Comparison of ENCODE assay signal across 1 cellular context in genomic region chr20:44776977-44777376, GRCh38.
A peak's percentile ranks its signal among the peaks of the same experiment; 100 is the strongest.
TF ChIP-seq lines count a peak whose summit lies in the region.

No MANE protein-coding gene starts in this region.

TF ChIP-seq in HepG2, 621 proteins besides CTCF, POLR2A, EP300 and RAD21 (continued from another document and continues in another):
- TF ChIP-seq ZBTB14 (CRISPR knock-in tag; IDR thresholded peaks at IDR 0.05) (no peak), ZNF777 (CRISPR knock-in tag; IDR thresholded peaks at IDR 0.05) (0 out of 2 replicates have a peak, but pooled peaks have one; percentile 47), SNAPC2 (CRISPR knock-in tag; IDR thresholded peaks at IDR 0.05) (0 out of 2 replicates have a peak, but pooled peaks have one; percentile 51), GPN1 (CRISPR knock-in tag; IDR thresholded peaks at IDR 0.05; ENCODE audit: borderline replicate concordance) (no peak), ZNF644 (CRISPR knock-in tag; IDR thresholded peaks at IDR 0.05; ENCODE audit: low read depth) (0 out of 2 replicates have a peak, but pooled peaks have one; percentile 32), NR2F1 (CRISPR knock-in tag; IDR thresholded peaks at IDR 0.05) (no peak), ZBTB1 (CRISPR knock-in tag; IDR thresholded peaks at IDR 0.05; ENCODE audit: borderline replicate concordance) (no peak; the same call in 1 of the 2 replicates), ATM (IDR thresholded peaks at IDR 0.05; ENCODE audit: borderline replicate concordance) (no peak), AKAP8 (CRISPR knock-in tag; IDR thresholded peaks at IDR 0.05) (no peak), ZNF792 (CRISPR knock-in tag; IDR thresholded peaks at IDR 0.05) (no peak; the same call in 1 of the 2 replicates), ZNF17 (CRISPR knock-in tag; IDR thresholded peaks at IDR 0.05) (no peak), ARNTL (CRISPR knock-in tag; IDR thresholded peaks at IDR 0.05) (0 out of 2 replicates have a peak, but pooled peaks have one; percentile 51), ZNF746 (CRISPR knock-in tag; IDR thresholded peaks at IDR 0.05) (no peak), BORCS8-MEF2B (CRISPR knock-in tag; IDR thresholded peaks at IDR 0.05) (peak; percentile 61; the same call in 1 of the 2 replicates), ZSCAN20 (CRISPR knock-in tag; IDR thresholded peaks at IDR 0.05; ENCODE audit: borderline replicate concordance) (no peak), ZNF530 (CRISPR knock-in tag; IDR thresholded peaks at IDR 0.05; ENCODE audit: low read depth) (no peak), CAMTA2 (CRISPR knock-in tag; IDR thresholded peaks at IDR 0.05; ENCODE audit: borderline replicate concordance) (no peak), ZNF260 (CRISPR knock-in tag; IDR thresholded peaks at IDR 0.05; ENCODE audit: borderline replicate concordance, low read depth) (no peak), NCOA5 (CRISPR knock-in tag; IDR thresholded peaks at IDR 0.05) (no peak), ZNF331 (CRISPR knock-in tag; IDR thresholded peaks at IDR 0.05) (peak; percentile 69; the same call in 1 of the 2 replicates), ZFP90 (CRISPR knock-in tag; IDR thresholded peaks at IDR 0.05; ENCODE audit: borderline replicate concordance) (no peak), RBM22 (optimal IDR thresholded peaks at IDR 0.05; ENCODE audit: low read length) (no peak), SUZ12 (IDR thresholded peaks at IDR 0.05; ENCODE audit: low read depth, low read length) (no peak), ZBTB44 (CRISPR knock-in tag; IDR thresholded peaks at IDR 0.05) (peak; percentile 93; the same call in 1 of the 2 replicates), SNAPC4 (CRISPR knock-in tag; IDR thresholded peaks at IDR 0.05) (no peak), ZSCAN21 (CRISPR knock-in tag; IDR thresholded peaks at IDR 0.05; ENCODE audit: borderline replicate concordance) (no peak), ZNF383 (CRISPR knock-in tag; IDR thresholded peaks at IDR 0.05; ENCODE audit: borderline replicate concordance) (no peak), MYPOP (CRISPR knock-in tag; IDR thresholded peaks at IDR 0.05) (no peak), ZFP36L2 (CRISPR knock-in tag; IDR thresholded peaks at IDR 0.05) (no peak), GATAD2A (CRISPR knock-in tag; IDR thresholded peaks at IDR 0.05) (no peak), ZNF138 (CRISPR knock-in tag; IDR thresholded peaks at IDR 0.05; ENCODE audit: low read depth) (peak; percentile 35; the same call in 1 of the 2 replicates), BCL6 (CRISPR knock-in tag; IDR thresholded peaks at IDR 0.05) (0 out of 2 replicates have a peak, but pooled peaks have one; percentile 27)
- TF ChIP-seq, protein P1, sequence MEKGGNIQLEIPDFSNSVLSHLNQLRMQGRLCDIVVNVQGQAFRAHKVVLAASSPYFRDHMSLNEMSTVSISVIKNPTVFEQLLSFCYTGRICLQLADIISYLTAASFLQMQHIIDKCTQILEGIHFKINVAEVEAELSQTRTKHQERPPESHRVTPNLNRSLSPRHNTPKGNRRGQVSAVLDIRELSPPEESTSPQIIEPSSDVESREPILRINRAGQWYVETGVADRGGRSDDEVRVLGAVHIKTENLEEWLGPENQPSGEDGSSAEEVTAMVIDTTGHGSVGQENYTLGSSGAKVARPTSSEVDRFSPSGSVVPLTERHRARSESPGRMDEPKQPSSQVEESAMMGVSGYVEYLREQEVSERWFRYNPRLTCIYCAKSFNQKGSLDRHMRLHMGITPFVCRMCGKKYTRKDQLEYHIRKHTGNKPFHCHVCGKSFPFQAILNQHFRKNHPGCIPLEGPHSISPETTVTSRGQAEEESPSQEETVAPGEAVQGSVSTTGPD (CRISPR knock-in tag; IDR thresholded peaks at IDR 0.05) = no peak
- TF ChIP-seq, protein P2, sequence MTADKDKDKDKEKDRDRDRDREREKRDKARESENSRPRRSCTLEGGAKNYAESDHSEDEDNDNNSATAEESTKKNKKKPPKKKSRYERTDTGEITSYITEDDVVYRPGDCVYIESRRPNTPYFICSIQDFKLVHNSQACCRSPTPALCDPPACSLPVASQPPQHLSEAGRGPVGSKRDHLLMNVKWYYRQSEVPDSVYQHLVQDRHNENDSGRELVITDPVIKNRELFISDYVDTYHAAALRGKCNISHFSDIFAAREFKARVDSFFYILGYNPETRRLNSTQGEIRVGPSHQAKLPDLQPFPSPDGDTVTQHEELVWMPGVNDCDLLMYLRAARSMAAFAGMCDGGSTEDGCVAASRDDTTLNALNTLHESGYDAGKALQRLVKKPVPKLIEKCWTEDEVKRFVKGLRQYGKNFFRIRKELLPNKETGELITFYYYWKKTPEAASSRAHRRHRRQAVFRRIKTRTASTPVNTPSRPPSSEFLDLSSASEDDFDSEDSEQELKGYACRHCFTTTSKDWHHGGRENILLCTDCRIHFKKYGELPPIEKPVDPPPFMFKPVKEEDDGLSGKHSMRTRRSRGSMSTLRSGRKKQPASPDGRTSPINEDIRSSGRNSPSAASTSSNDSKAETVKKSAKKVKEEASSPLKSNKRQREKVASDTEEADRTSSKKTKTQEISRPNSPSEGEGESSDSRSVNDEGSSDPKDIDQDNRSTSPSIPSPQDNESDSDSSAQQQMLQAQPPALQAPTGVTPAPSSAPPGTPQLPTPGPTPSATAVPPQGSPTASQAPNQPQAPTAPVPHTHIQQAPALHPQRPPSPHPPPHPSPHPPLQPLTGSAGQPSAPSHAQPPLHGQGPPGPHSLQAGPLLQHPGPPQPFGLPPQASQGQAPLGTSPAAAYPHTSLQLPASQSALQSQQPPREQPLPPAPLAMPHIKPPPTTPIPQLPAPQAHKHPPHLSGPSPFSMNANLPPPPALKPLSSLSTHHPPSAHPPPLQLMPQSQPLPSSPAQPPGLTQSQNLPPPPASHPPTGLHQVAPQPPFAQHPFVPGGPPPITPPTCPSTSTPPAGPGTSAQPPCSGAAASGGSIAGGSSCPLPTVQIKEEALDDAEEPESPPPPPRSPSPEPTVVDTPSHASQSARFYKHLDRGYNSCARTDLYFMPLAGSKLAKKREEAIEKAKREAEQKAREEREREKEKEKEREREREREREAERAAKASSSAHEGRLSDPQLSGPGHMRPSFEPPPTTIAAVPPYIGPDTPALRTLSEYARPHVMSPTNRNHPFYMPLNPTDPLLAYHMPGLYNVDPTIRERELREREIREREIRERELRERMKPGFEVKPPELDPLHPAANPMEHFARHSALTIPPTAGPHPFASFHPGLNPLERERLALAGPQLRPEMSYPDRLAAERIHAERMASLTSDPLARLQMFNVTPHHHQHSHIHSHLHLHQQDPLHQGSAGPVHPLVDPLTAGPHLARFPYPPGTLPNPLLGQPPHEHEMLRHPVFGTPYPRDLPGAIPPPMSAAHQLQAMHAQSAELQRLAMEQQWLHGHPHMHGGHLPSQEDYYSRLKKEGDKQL (CRISPR knock-in tag; IDR thresholded peaks at IDR 0.05; ENCODE audit: low read depth) = no peak
- TF ChIP-seq, protein P3, sequence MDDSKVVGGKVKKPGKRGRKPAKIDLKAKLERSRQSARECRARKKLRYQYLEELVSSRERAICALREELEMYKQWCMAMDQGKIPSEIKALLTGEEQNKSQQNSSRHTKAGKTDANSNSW (CRISPR knock-in tag; IDR thresholded peaks at IDR 0.05; ENCODE audit: borderline replicate concordance) = no peak
- TF ChIP-seq, protein P4, sequence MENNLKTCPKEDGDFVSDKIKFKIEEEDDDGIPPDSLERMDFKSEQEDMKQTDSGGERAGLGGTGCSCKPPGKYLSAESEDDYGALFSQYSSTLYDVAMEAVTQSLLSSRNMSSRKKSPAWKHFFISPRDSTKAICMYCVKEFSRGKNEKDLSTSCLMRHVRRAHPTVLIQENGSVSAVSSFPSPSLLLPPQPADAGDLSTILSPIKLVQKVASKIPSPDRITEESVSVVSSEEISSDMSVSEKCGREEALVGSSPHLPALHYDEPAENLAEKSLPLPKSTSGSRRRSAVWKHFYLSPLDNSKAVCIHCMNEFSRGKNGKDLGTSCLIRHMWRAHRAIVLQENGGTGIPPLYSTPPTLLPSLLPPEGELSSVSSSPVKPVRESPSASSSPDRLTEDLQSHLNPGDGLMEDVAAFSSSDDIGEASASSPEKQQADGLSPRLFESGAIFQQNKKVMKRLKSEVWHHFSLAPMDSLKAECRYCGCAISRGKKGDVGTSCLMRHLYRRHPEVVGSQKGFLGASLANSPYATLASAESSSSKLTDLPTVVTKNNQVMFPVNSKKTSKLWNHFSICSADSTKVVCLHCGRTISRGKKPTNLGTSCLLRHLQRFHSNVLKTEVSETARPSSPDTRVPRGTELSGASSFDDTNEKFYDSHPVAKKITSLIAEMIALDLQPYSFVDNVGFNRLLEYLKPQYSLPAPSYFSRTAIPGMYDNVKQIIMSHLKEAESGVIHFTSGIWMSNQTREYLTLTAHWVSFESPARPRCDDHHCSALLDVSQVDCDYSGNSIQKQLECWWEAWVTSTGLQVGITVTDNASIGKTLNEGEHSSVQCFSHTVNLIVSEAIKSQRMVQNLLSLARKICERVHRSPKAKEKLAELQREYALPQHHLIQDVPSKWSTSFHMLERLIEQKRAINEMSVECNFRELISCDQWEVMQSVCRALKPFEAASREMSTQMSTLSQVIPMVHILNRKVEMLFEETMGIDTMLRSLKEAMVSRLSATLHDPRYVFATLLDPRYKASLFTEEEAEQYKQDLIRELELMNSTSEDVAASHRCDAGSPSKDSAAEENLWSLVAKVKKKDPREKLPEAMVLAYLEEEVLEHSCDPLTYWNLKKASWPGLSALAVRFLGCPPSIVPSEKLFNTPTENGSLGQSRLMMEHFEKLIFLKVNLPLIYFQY (CRISPR knock-in tag; IDR thresholded peaks at IDR 0.05; ENCODE audit: borderline replicate concordance) = 0 out of 2 replicates have a peak, but pooled peaks have one; percentile 55
